In genomic region chr4:15956179-15956850, GRCh38 we compare ENCODE assay signal across 9 cellular contexts. TPM values are rescaled to one million over a fixed set of nuclear protein-coding genes. Genes with fewer than 3 reads are reported as not detected.
A peak's percentile ranks its signal among the peaks of the same experiment; 100 is the strongest.
DNase-seq lines count a peak whose midpoint lies in the region; ATAC-seq lines count a peak whose summit lies in the region.
"Had no signal": no experiment of that assay in that cellular context is flagged by ENCODE, and none has a peak within 500 bp of the region (broad histone marks: within the 10 kb centered on the region; RNA-seq: fewer than 3 reads in every experiment).

No MANE protein-coding gene starts in this region.

- H3K18ac ChIP-seq in mesendoderm (ENCODE audit: low read length): no peak overlapping the region

- POLR2A ChIA-PET in CD8-positive, alpha-beta memory T cell (lab: Charles Lee): no interaction called here
- POLR2A ChIA-PET in activated CD4-positive, alpha-beta memory T cell treated with anti-CD3 and anti-CD28 coated beads, Interleukin-2, amount 10 ng/mL, durations not matched to agents 7 days and 5 days (lab: Charles Lee): interaction anchor here (1.3 kb wide), 1 partner anchor 74 kb away, joined by 4 read pairs; no protein-coding TSS in a partner anchor

- H3K9ac ChIP-seq in mesendoderm (ENCODE audit: low read length): no peak overlapping the region

- no peak overlapping the region for H3K27ac ChIP-seq in CD8-positive, alpha-beta memory T cell (ENCODE audit: low read depth, low read length)
- H3K27ac ChIP-seq in effector memory CD4-positive, alpha-beta T cell (ENCODE audit: insufficient read depth, low read length, poor library complexity, severe bottlenecking): no peak overlapping the region
- no peak overlapping the region for H3K27ac ChIP-seq in mesendoderm (ENCODE audit: low read depth, low read length)

- H3K4me1 Mint-ChIP-seq in CD8-positive, alpha-beta memory T cell: peaks cover 5 to 19% (median 13%) of the 10 kb centered on the region in 3 donors
- peaks cover 2% of the 10 kb centered on the region for H3K4me1 Mint-ChIP-seq in activated CD4-positive, alpha-beta memory T cell treated with anti-CD3 and anti-CD28 coated beads, Interleukin-2, amount 10 ng/mL, durations not matched to agents 7 days and 5 days

- H3K9me3 ChIP-seq in CD8-positive, alpha-beta memory T cell (ENCODE audit: low read length): no peaks in the 10 kb centered on the region
- no peaks in the 10 kb centered on the region for H3K9me3 ChIP-seq in effector memory CD4-positive, alpha-beta T cell (ENCODE audit: control insufficient read depth, low read length)

- H2BK15ac ChIP-seq in mesendoderm (replicated peaks; ENCODE audit: low read depth): no peak overlapping the region

- H3K56ac ChIP-seq in mesendoderm (ENCODE audit: low read length): no peak overlapping the region

- no peak overlapping the region for H2BK120ac ChIP-seq in mesendoderm (ENCODE audit: low read depth, low read length)

- H4K8ac ChIP-seq in mesendoderm (ENCODE audit: low read depth, low read length): no peak overlapping the region

- H2BK5ac ChIP-seq in mesendoderm (ENCODE audit: low read length): no peak overlapping the region

- H3K4me2 ChIP-seq in mesendoderm (ENCODE audit: low read length): no peak overlapping the region

- no peak overlapping the region for H4K5ac ChIP-seq in mesendoderm (ENCODE audit: low read length)

- no peak overlapping the region for H3K4me3 ChIP-seq in CD8-positive, alpha-beta memory T cell (ENCODE audit: low read length)
- H3K4me3 ChIP-seq in effector memory CD4-positive, alpha-beta T cell (ENCODE audit: insufficient read depth, low read depth, low read length, poor library complexity, severe bottlenecking): no peak overlapping the region
- no peak overlapping the region for H3K4me3 ChIP-seq in mesendoderm (ENCODE audit: low read length)

- H3K4me1 ChIP-seq in CD8-positive, alpha-beta memory T cell (ENCODE audit: insufficient read depth, low read length): no peaks in the 10 kb centered on the region
- H3K4me1 ChIP-seq in effector memory CD4-positive, alpha-beta T cell (ENCODE audit: control insufficient read depth, insufficient read depth, low read length, poor library complexity, severe bottlenecking): no peaks in the 10 kb centered on the region
- H3K4me1 ChIP-seq in mesendoderm (ENCODE audit: control insufficient read depth, low read depth, low read length): no peaks in the 10 kb centered on the region

- DNase-seq in CD8-positive, alpha-beta memory T cell: peak; percentile 54 to 83 (median 64)
- DNase-seq in NCI-H748 treated with DMSO at 0.1 percent for 48 hours (lab: John Stamatoyannopoulos, UW) (peak; percentile 44), mesendoderm (peak; percentile 90)
- DNase-seq in activated CD4-positive, alpha-beta memory T cell treated with anti-CD3 and anti-CD28 coated beads, Interleukin-2, amount 10 ng/mL, durations not matched to agents 7 days and 5 days: peak; percentile 84
- peak; percentile 34 to 46 (median 36) for DNase-seq in effector memory CD4-positive, alpha-beta T cell
- DNase-seq in stimulated activated CD8-positive, alpha-beta memory T cell treated with anti-CD3 and anti-CD28 coated beads, Interleukin-4, amount 100 ng/mL, for 4 hours (ENCODE audit: low read depth in 2 of 2, low spot score in 1 of 2): peak; percentile 46 to 62

- H3K27me3 Mint-ChIP-seq in CD8-positive, alpha-beta memory T cell: peaks cover 3 to 14% of the 10 kb centered on the region in 2 donors
- H3K27me3 Mint-ChIP-seq in activated CD4-positive, alpha-beta memory T cell treated with anti-CD3 and anti-CD28 coated beads, Interleukin-2, amount 10 ng/mL, durations not matched to agents 7 days and 5 days: peaks cover 24% of the 10 kb centered on the region

- H2AK5ac ChIP-seq in mesendoderm (ENCODE audit: low read length): no peak overlapping the region

- no peak overlapping the region for H3K4ac ChIP-seq in mesendoderm (ENCODE audit: low read depth, low read length)

- peak; percentile 92 for ATAC-seq in GM19455 (IDR thresholded peaks at IDR 0.05; ENCODE audit: unreplicated experiment)
- ATAC-seq in HG03520 (IDR thresholded peaks at IDR 0.05; ENCODE audit: unreplicated experiment): peak; percentile 88

- no peak overlapping the region for H3K23ac ChIP-seq in mesendoderm (ENCODE audit: low read length)

- H3K9me3 Mint-ChIP-seq in CD8-positive, alpha-beta memory T cell: no peaks in the 10 kb centered on the region
- no peaks in the 10 kb centered on the region for H3K9me3 Mint-ChIP-seq in activated CD4-positive, alpha-beta memory T cell treated with anti-CD3 and anti-CD28 coated beads, Interleukin-2, amount 10 ng/mL, durations not matched to agents 7 days and 5 days

- CTCF ChIA-PET in CD8-positive, alpha-beta memory T cell (lab: Charles Lee): interaction anchor here (1.1 to 2.2 kb wide), 10 partner anchors 9 to 227 kb away, joined by 3 to 13 read pairs (median 4); no protein-coding TSS in a partner anchor
- CTCF ChIA-PET in activated CD4-positive, alpha-beta memory T cell treated with anti-CD3 and anti-CD28 coated beads, Interleukin-2, amount 10 ng/mL, durations not matched to agents 7 days and 5 days (lab: Charles Lee): interaction anchor here (0.8 to 2.1 kb wide), 20 partner anchors 14 to 955 kb away, joined by 3 to 32 read pairs (median 5); no protein-coding TSS in a partner anchor

- no peaks in the 10 kb centered on the region for H3K36me3 Mint-ChIP-seq in CD8-positive, alpha-beta memory T cell
- H3K36me3 Mint-ChIP-seq in activated CD4-positive, alpha-beta memory T cell treated with anti-CD3 and anti-CD28 coated beads, Interleukin-2, amount 10 ng/mL, durations not matched to agents 7 days and 5 days (ENCODE audit: low read depth): no peaks in the 10 kb centered on the region

- peak overlapping the region in 1 of 8 donors; percentile 23 for H3K27ac Mint-ChIP-seq in CD8-positive, alpha-beta memory T cell
- H3K27ac Mint-ChIP-seq in activated CD4-positive, alpha-beta memory T cell treated with anti-CD3 and anti-CD28 coated beads, Interleukin-2, amount 10 ng/mL, durations not matched to agents 7 days and 5 days: no peak overlapping the region

- no peaks in the 10 kb centered on the region for H3K27me3 ChIP-seq in CD8-positive, alpha-beta memory T cell (ENCODE audit: insufficient read depth, low read length, poor library complexity, severe bottlenecking)
- peaks cover 3% of the 10 kb centered on the region for H3K27me3 ChIP-seq in effector memory CD4-positive, alpha-beta T cell (replicated peaks; ENCODE audit: control insufficient read depth, insufficient read depth, low read length, poor library complexity, severe bottlenecking)
- no peaks in the 10 kb centered on the region for H3K27me3 ChIP-seq in mesendoderm (ENCODE audit: insufficient read depth, low read length, poor library complexity)

- no peak overlapping the region for H3K4me3 Mint-ChIP-seq in CD8-positive, alpha-beta memory T cell
- no peak overlapping the region for H3K4me3 Mint-ChIP-seq in activated CD4-positive, alpha-beta memory T cell treated with anti-CD3 and anti-CD28 coated beads, Interleukin-2, amount 10 ng/mL, durations not matched to agents 7 days and 5 days

- H3K79me1 ChIP-seq in mesendoderm (ENCODE audit: low read length): no peaks in the 10 kb centered on the region

- no CpG with 5 or more reads among the region's 9 CpGs for WGBS in mesendoderm (ENCODE audit: extremely low coverage, insufficient coverage, low lambda C conversion rate)

- H3K79me2 ChIP-seq in mesendoderm (ENCODE audit: control insufficient read depth, insufficient read depth, low read length): no peaks in the 10 kb centered on the region

- H3K36me3 ChIP-seq in CD8-positive, alpha-beta memory T cell (ENCODE audit: insufficient read depth, low read length): no peaks in the 10 kb centered on the region
- H3K36me3 ChIP-seq in effector memory CD4-positive, alpha-beta T cell (ENCODE audit: control insufficient read depth, insufficient read depth, low read length): no peaks in the 10 kb centered on the region
- H3K36me3 ChIP-seq in mesendoderm (ENCODE audit: control insufficient read depth, insufficient read depth, low read length): no peaks in the 10 kb centered on the region

RNA-seq across cellular contexts. Expression of gene FGFBP2, which starts 6.7 kb away (rescaled TPM):
- 1 to 10 TPM; 3.5 TPM for total RNA-seq in CD8-positive, alpha-beta memory T cell
- 99.3 TPM for polyA plus RNA-seq in CD8-positive, alpha-beta memory T cell
- total RNA-seq in activated CD4-positive, alpha-beta memory T cell treated with anti-CD3 and anti-CD28 coated beads, Interleukin-2, amount 10 ng/mL, durations not matched to agents 7 days and 5 days: 1 to 10 TPM; 3.2 to 5.3 TPM
- 0.34 TPM for polyA plus RNA-seq in mesendoderm (2013, experiment 1 of 2)
- 0.39 TPM for polyA plus RNA-seq in mesendoderm (2013, experiment 2 of 2)

RNA-seq across cellular contexts. Expression of gene FGFBP1, which starts 17.8 kb away (rescaled TPM):
- not detected for total RNA-seq in CD8-positive, alpha-beta memory T cell
- not detected for polyA plus RNA-seq in CD8-positive, alpha-beta memory T cell
- total RNA-seq in activated CD4-positive, alpha-beta memory T cell treated with anti-CD3 and anti-CD28 coated beads, Interleukin-2, amount 10 ng/mL, durations not matched to agents 7 days and 5 days: not detected
- 2.3 TPM for polyA plus RNA-seq in mesendoderm (2013, experiment 1 of 2)
- 2.9 TPM for polyA plus RNA-seq in mesendoderm (2013, experiment 2 of 2)
- total RNA-seq: activated CD8-positive, alpha-beta memory T cell treated with anti-CD3 and anti-CD28 coated beads for 36 hours had no signal

Comparison
In these comparisons a context has a peak if more than half of its experiments do, and no peak if none do; other contexts are left out.
1. DNase-seq: peak in every context shown above with its lines; median percentile 90 in mesendoderm; 84 in activated CD4-positive, alpha-beta memory T cell treated with anti-CD3 and anti-CD28 coated beads, Interleukin-2, amount 10 ng/mL, durations not matched to agents 7 days and 5 days; 64 in CD8-positive, alpha-beta memory T cell; 54 in stimulated activated CD8-positive, alpha-beta memory T cell treated with anti-CD3 and anti-CD28 coated beads, Interleukin-4, amount 100 ng/mL, for 4 hours; 44 in NCI-H748 treated with DMSO at 0.1 percent for 48 hours; 36 in effector memory CD4-positive, alpha-beta T cell.